1 cellular context compared by ENCODE assay signal in the genomic region with DNA sequence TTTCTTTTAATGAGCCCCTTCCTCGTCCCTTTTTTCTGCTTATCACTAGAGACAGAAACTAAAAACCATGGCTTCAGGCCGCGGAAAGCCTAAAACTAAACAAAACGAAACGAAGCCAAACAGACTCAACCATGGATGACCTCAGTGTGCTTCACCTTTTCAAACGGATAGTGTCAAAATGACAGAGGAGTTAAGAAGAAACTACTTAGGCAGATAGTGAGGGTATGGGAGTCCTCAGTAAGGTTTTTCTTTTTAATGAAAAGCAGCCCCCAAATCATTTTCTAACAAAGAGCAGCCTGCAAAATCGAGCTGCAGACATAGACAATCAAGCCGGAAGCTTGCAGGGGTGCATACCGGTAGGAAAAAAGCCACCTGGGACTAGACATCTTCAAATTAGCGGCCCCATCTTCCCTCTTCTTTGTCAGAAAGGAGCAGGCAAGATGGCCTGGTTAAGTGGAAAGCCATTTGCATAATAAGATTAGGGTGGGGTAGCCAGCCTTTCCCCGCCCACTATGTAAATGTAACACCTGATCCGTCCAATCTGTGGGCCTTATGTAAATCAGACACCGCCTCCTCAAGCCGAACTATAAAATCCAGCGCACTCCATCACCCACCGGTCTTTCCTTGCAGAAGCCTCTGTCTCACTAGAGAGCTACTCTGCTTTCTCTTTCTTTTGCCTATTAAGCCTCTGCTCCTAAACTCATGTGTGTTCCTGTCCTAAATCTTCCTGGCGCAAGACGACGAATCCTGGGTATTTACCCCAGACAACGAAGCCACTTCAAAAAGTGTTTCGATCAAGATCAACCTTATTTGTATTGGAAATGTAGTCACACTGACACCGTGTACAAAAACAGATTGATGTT.
TF ChIP-seq lines count a peak whose summit lies in the region.

No MANE protein-coding gene starts in this region.

TF ChIP-seq in SK-N-SH, 30 proteins besides CTCF, POLR2A, EP300 and RAD21:
- TF ChIP-seq SIN3A (IDR thresholded peaks at IDR 0.05; ENCODE audit: borderline replicate concordance, low read depth, low read length) (no peak), RXRA (IDR thresholded peaks at IDR 0.05; ENCODE audit: borderline replicate concordance, low read depth) (no peak)
